In the genomic region with DNA sequence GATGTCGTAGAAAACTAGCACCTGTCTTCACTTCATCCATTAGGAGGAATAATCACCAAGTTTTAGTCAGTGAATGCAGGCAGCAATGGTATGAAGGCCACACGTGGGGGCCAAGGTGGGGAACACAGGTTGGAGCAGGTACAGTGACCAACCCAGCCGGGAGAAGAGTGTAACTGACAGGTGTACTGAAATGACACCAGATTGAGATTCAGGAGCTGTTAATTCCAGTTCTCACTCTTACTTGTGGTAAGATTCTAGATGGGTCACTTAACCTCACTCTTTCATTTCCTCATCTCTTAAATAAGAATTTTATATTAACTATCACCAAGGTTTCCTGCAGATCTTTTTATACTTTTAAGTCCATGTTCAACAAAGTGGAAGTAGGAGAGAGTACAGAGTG, we compare ENCODE assay signal across 16 cellular contexts.
DNase-seq lines count a peak whose midpoint lies in the region; ATAC-seq, FAIRE-seq and TF ChIP-seq lines count a peak whose summit lies in the region.
"Had no signal": no experiment of that assay in that cellular context is flagged by ENCODE, and none has a peak within 500 bp of the region (broad histone marks: within the 10 kb centered on the region; RNA-seq: fewer than 3 reads in every experiment).

No MANE protein-coding gene starts in this region.

- intact Hi-C loops in right cardiac atrium (cut with DNase I) = no loop called here

- no peak for FAIRE-seq in small intestine (lab: Jason Lieb, UNC)
- FAIRE-seq: pancreas had no signal

- H3K9me3 ChIP-seq in small intestine (ENCODE audit: control insufficient read depth, low read depth) (no peaks in the 10 kb centered on the region), right cardiac atrium (ENCODE audit: control insufficient read depth, low read length) (no peaks in the 10 kb centered on the region)
- H3K9me3 ChIP-seq: pancreas, vagina had no signal

- DNase-seq in small intestine (no peak), right cardiac atrium (no peak), HFFc6 (no peak), SHP77 treated with DMSO at 0.1 percent for 48 hours (lab: John Stamatoyannopoulos, UW) (no peak)
- DNase-seq: activated CD4-positive, alpha-beta memory T cell treated with anti-CD3 and anti-CD28 coated beads for 36 hours; activated naive CD4-positive, alpha-beta T cell; caudate nucleus; NCI-H146; pancreas; T-cell had no signal

- 48 to 69% (median 53%) methylated on average over 3 of the region's 3 CpGs for WGBS in small intestine, 3 donors
- WGBS in right cardiac atrium = 82% methylated on average over 3 of the region's 3 CpGs

- H3K36me3 Mint-ChIP-seq in HFFc6 (ENCODE audit: low read depth) = no peaks in the 10 kb centered on the region
- H3K36me3 Mint-ChIP-seq: activated CD4-positive, alpha-beta memory T cell treated with anti-CD3 and anti-CD28 coated beads for 36 hours; memory B cell; T-cell had no signal

- no peaks in the 10 kb centered on the region for H3K9me3 Mint-ChIP-seq in HFFc6
- H3K9me3 Mint-ChIP-seq: activated CD4-positive, alpha-beta memory T cell treated with anti-CD3 and anti-CD28 coated beads for 36 hours; memory B cell had no signal

- no peak overlapping the region for H3K27ac ChIP-seq in small intestine (ENCODE audit: low read depth in 1 of 2, low read length in 1 of 2)
- no peak overlapping the region for H3K27ac ChIP-seq in right cardiac atrium (ENCODE audit: low read length)
- H3K27ac ChIP-seq: pancreas, vagina had no signal

- H3K4me1 Mint-ChIP-seq in HFFc6 (ENCODE audit: low read depth) = no peaks in the 10 kb centered on the region; the same call in 1 of the 2 replicates
- H3K4me1 Mint-ChIP-seq: memory B cell, T-cell had no signal

- H3K4me1 ChIP-seq in small intestine (ENCODE audit: control insufficient read depth in 2 of 2, insufficient read depth in 1 of 2, low read depth in 1 of 2, low read length in 1 of 2) = no peaks in the 10 kb centered on the region
- no peaks in the 10 kb centered on the region for H3K4me1 ChIP-seq in right cardiac atrium (ENCODE audit: control insufficient read depth, insufficient read depth, low read length)
- H3K4me1 ChIP-seq: pancreas, vagina had no signal

- no peak overlapping the region for H3K4me3 ChIP-seq in small intestine (ENCODE audit: low read depth in 1 of 2, low read length in 2 of 2)
- no peak overlapping the region for H3K4me3 ChIP-seq in right cardiac atrium (ENCODE audit: low read length)
- H3K4me3 ChIP-seq: pancreas, vagina had no signal

- ATAC-seq in GM18858 (IDR thresholded peaks at IDR 0.05; ENCODE audit: unreplicated experiment) (peak; percentile 94), GM21390 (IDR thresholded peaks at IDR 0.05; ENCODE audit: unreplicated experiment) (peak; percentile 94), HG02970 (IDR thresholded peaks at IDR 0.05; ENCODE audit: low FRiP score, unreplicated experiment) (peak; percentile 94), HG03558 (IDR thresholded peaks at IDR 0.05; ENCODE audit: extremely low read depth, unreplicated experiment) (peak; percentile 95), right cardiac atrium (no peak)
- ATAC-seq: pancreas, T-cell had no signal

- H3K27me3 Mint-ChIP-seq in HFFc6 (ENCODE audit: insufficient read depth) = peaks cover 2% of the 10 kb centered on the region; the same call in 1 of the 2 replicates
- H3K27me3 Mint-ChIP-seq: activated CD4-positive, alpha-beta memory T cell treated with anti-CD3 and anti-CD28 coated beads for 36 hours; memory B cell had no signal

- H3K27me3 ChIP-seq in small intestine (ENCODE audit: control insufficient read depth in 2 of 2, insufficient read depth in 2 of 2, low read length in 2 of 2) (no peaks in the 10 kb centered on the region), right cardiac atrium (ENCODE audit: control insufficient read depth, insufficient read depth) (no peaks in the 10 kb centered on the region)
- H3K27me3 ChIP-seq: pancreas, vagina had no signal

- no peaks in the 10 kb centered on the region for H3K36me3 ChIP-seq in small intestine (ENCODE audit: control insufficient read depth in 2 of 2, insufficient read depth in 2 of 2, low read length in 2 of 2)
- H3K36me3 ChIP-seq: pancreas, vagina had no signal

- no peak overlapping the region for H3K27ac Mint-ChIP-seq in HFFc6
- H3K27ac Mint-ChIP-seq: activated CD4-positive, alpha-beta memory T cell treated with anti-CD3 and anti-CD28 coated beads for 36 hours; memory B cell; T-cell had no signal

- H3K4me3 Mint-ChIP-seq in HFFc6 = no peak overlapping the region
- H3K4me3 Mint-ChIP-seq: activated CD4-positive, alpha-beta memory T cell treated with anti-CD3 and anti-CD28 coated beads for 36 hours; memory B cell; T-cell had no signal

- TF ChIP-seq CTCF in HFFc6 (IDR thresholded peaks at IDR 0.05) = no peak

Comparison
In these comparisons a context has a peak if more than half of its experiments do, and no peak if none do; other contexts are left out.
1. ATAC-seq: peak in GM18858 (single experiment), GM21390 (single experiment), HG02970 (single experiment) and HG03558 (single experiment); none in right cardiac atrium (0 of 2).